In genomic region chr13:27251166-27252088, GRCh38 we compare ENCODE assay signal across 8 cellular contexts. TPM values are rescaled to one million over a fixed set of nuclear protein-coding genes. Genes with fewer than 3 reads are reported as not detected.
DNase-seq lines count a peak whose midpoint lies in the region; ATAC-seq and TF ChIP-seq lines count a peak whose summit lies in the region.

TSS of gene RPL21 (plus strand) at chr13:27251558. CDS start at chr13:27253777, 2,219 bp downstream.

- H3K27me3 Mint-ChIP-seq in activated T-cell treated with anti-CD3 and anti-CD28 coated beads, Interleukin-2, amount 50 U/mL, for 4 hours (ENCODE audit: low read depth) = no peaks in the 10 kb centered on the region

- POLR2A ChIA-PET in Panc1 (lab: Charles Lee) = interaction anchor here (0.9 kb wide), 1 partner anchor 69 kb away, joined by 3 read pairs; no protein-coding TSS in a partner anchor

- WGBS in esophagus, 2 donors = 0% methylated on average over 69 of the region's 69 CpGs

- in situ Hi-C loops in Panc1 (cut with HindIII; ENCODE audit: low pct_unique_long_range_greater_than_20kb, low sequenced_read_pairs) = no loop called here

- TSS peak; percentile 81 for BruUV-seq in Panc1 (replicated peaks; lab: Mats Ljungman, UMichigan)

- no peak; the same call in 1 of the 2 replicates for TF ChIP-seq EP300 in Ishikawa (IDR thresholded peaks at IDR 0.05; ENCODE audit: borderline replicate concordance)

- peak within 1 kb of the TSS; percentile 93 for H3K9ac ChIP-seq in mucosa of stomach (ENCODE audit: low read length)

- H3K36me3 ChIP-seq in Panc1 (ENCODE audit: control insufficient read depth, insufficient read depth, low read length) (peaks cover 36% of the 10 kb centered on the region), esophagus (ENCODE audit: control insufficient read depth in 2 of 2, insufficient read depth in 2 of 2, low read length in 1 of 2) (peaks cover 3 to 5% of the 10 kb centered on the region in 2 donors), mucosa of stomach (ENCODE audit: control insufficient read depth, insufficient read depth, low read length) (no peaks in the 10 kb centered on the region)

- ATAC-seq in GM21576 (IDR thresholded peaks at IDR 0.05; ENCODE audit: unreplicated experiment) (peak; percentile 91), Panc1 (peak; percentile 98)
- ATAC-seq in activated T-cell treated with anti-CD3 and anti-CD28 coated beads, Interleukin-2, amount 50 U/mL, for 4 hours = peak; percentile 93 to 94

- peak; percentile 88 for DNase-seq in DMS153 (lab: John Stamatoyannopoulos, UW)
- peak; percentile 87 for DNase-seq in Panc1 (ENCODE audit: low read depth, low spot score)
- DNase-seq in activated T-cell treated with anti-CD3 and anti-CD28 coated beads, Interleukin-2, amount 50 U/mL, for 4 hours = peak; percentile 87
- DNase-seq in stimulated activated CD8-positive, alpha-beta memory T cell treated with anti-CD3 and anti-CD28 coated beads, Interleukin-7, amount 100 ng/mL, for 1 hour (ENCODE audit: low read depth in 2 of 2) = peak; percentile 75 to 84

- H3K27ac ChIP-seq in Panc1 (ENCODE audit: low read length) = peak within 1 kb of the TSS; percentile 98
- peak within 1 kb of the TSS; percentile 97 for H3K27ac ChIP-seq in esophagus (ENCODE audit: low read depth in 2 of 2, low read length in 1 of 2)

- 0 out of 2 replicates have a peak, but pooled peaks have one; percentile 6 for TF ChIP-seq RAD21 in Ishikawa (IDR thresholded peaks at IDR 0.05; ENCODE audit: low read depth)

- H3K9me3 Mint-ChIP-seq in activated T-cell treated with anti-CD3 and anti-CD28 coated beads, Interleukin-2, amount 50 U/mL, for 4 hours = no peaks in the 10 kb centered on the region

- no peak for TF ChIP-seq CTCF in Panc1 (IDR thresholded peaks at IDR 0.05)

- H3K4me1 Mint-ChIP-seq in activated T-cell treated with anti-CD3 and anti-CD28 coated beads, Interleukin-2, amount 50 U/mL, for 4 hours (ENCODE audit: low read depth) = peaks cover 36% of the 10 kb centered on the region

- H3K4me1 ChIP-seq in Panc1 (ENCODE audit: control insufficient read depth, insufficient read depth, low read length) (peaks cover 16% of the 10 kb centered on the region), esophagus (ENCODE audit: control insufficient read depth in 2 of 2, insufficient read depth in 2 of 2, low read length in 1 of 2) (no peaks in the 10 kb centered on the region), mucosa of stomach (ENCODE audit: control insufficient read depth, insufficient read depth, low read length) (peaks cover 5% of the 10 kb centered on the region)

- H3K4me3 ChIP-seq in Panc1 (ENCODE audit: low read depth in 2 of 2, low read length in 2 of 2) = peak within 1 kb of the TSS; percentile 97
- H3K4me3 ChIP-seq in esophagus (ENCODE audit: low read depth in 1 of 2, low read length in 2 of 2) = peak within 1 kb of the TSS; percentile 75 to 99
- peak within 1 kb of the TSS; percentile 86 for H3K4me3 ChIP-seq in mucosa of stomach (ENCODE audit: low read length)

- H3K27me3 ChIP-seq in Panc1 (ENCODE audit: control insufficient read depth, insufficient read depth, low read length) (no peaks in the 10 kb centered on the region), esophagus (ENCODE audit: control insufficient read depth in 1 of 2, insufficient read depth in 2 of 2, low read length in 2 of 2) (no peaks in the 10 kb centered on the region), mucosa of stomach (ENCODE audit: control insufficient read depth, insufficient read depth, low read length) (no peaks in the 10 kb centered on the region)

- H3K9me3 ChIP-seq in Panc1 (ENCODE audit: control insufficient read depth, insufficient read depth, low read depth, low read length) (no peaks in the 10 kb centered on the region), esophagus (ENCODE audit: control insufficient read depth in 2 of 2, insufficient read depth in 1 of 2, low read depth in 1 of 2, low read length in 1 of 2) (no peaks in the 10 kb centered on the region), mucosa of stomach (ENCODE audit: control insufficient read depth, low read length) (no peaks in the 10 kb centered on the region)

- intact Hi-C loops in Panc1 (cut with micrococcal nuclease; ENCODE audit: unreplicated experiment) = loop anchor here (2.0 kb wide), 1 partner anchor 83 kb away; no protein-coding TSS in a partner anchor

- peaks cover 41% of the 10 kb centered on the region for H3K36me3 Mint-ChIP-seq in activated T-cell treated with anti-CD3 and anti-CD28 coated beads, Interleukin-2, amount 50 U/mL, for 4 hours (ENCODE audit: insufficient read depth)

- CTCF ChIA-PET in Panc1 (lab: Charles Lee) = no interaction called here

- H3K4me3 Mint-ChIP-seq in activated T-cell treated with anti-CD3 and anti-CD28 coated beads, Interleukin-2, amount 50 U/mL, for 4 hours = peak within 1 kb of the TSS; percentile 99

TF ChIP-seq in Ishikawa, 13 proteins besides CTCF, POLR2A, EP300 and RAD21:
- TF ChIP-seq FOXM1 (IDR thresholded peaks at IDR 0.05; ENCODE audit: borderline replicate concordance, low read depth) = 0 out of 2 replicates have a peak, but pooled peaks have one; percentile 14
- 0 out of 2 replicates have a peak, but pooled peaks have one; percentile 37 for TF ChIP-seq TCF12 (IDR thresholded peaks at IDR 0.05; ENCODE audit: low read depth)
- peak; percentile 44 for TF ChIP-seq NFIC (IDR thresholded peaks at IDR 0.05)
- peak; percentile 86 for TF ChIP-seq YY1 (IDR thresholded peaks at IDR 0.05; ENCODE audit: low read depth)
- peak; percentile 93 for TF ChIP-seq CREB1 (IDR thresholded peaks at IDR 0.05; ENCODE audit: low read depth)
- TF ChIP-seq USF1 (IDR thresholded peaks at IDR 0.05) = no peak
- TF ChIP-seq REST (IDR thresholded peaks at IDR 0.05; ENCODE audit: low read depth) = no peak
- TF ChIP-seq TAF1 (IDR thresholded peaks at IDR 0.05; ENCODE audit: low read depth) = peak; percentile 92
- TF ChIP-seq ZBTB7A (IDR thresholded peaks at IDR 0.05; ENCODE audit: low read depth) = no peak
- peak; percentile 44; the same call in 1 of the 2 replicates for TF ChIP-seq CEBPB (IDR thresholded peaks at IDR 0.05)
- TF ChIP-seq, protein P1, sequence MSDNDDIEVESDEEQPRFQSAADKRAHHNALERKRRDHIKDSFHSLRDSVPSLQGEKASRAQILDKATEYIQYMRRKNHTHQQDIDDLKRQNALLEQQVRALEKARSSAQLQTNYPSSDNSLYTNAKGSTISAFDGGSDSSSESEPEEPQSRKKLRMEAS (IDR thresholded peaks at IDR 0.05) = peak; percentile 93
- no peak for TF ChIP-seq EGR1 (IDR thresholded peaks at IDR 0.05)
- no peak for TF ChIP-seq TEAD4 (IDR thresholded peaks at IDR 0.05)
TF ChIP-seq in Ishikawa: peak in this region for 8.

RNA-seq across cellular contexts. Expression of gene RPL21, which starts in this region (rescaled TPM):
- 702 TPM for total RNA-seq in Panc1 (2021; ENCODE audit: unreplicated experiment)
- 355 TPM for polyA plus RNA-seq in Panc1 (2012; ENCODE audit: insufficient read length)
- 1,000 to 10,000 TPM; 1,554 to 1,640 (median 1,611) TPM for total RNA-seq in activated T-cell treated with anti-CD3 and anti-CD28 coated beads, Interleukin-2, amount 50 U/mL, for 4 hours
- 1,000 to 10,000 TPM in 1 of 2 donors, 100 to 1,000 TPM in 1; 457 to 1,083 TPM for polyA plus RNA-seq in esophagus

Comparison
In these comparisons a context has a peak if more than half of its experiments do, and no peak if none do; other contexts are left out.
1. Peak in every context shown above with its lines: DNase-seq, ATAC-seq, H3K4me3 ChIP-seq and H3K27ac ChIP-seq.